1 cellular context compared by ENCODE assay signal in the genomic region with DNA sequence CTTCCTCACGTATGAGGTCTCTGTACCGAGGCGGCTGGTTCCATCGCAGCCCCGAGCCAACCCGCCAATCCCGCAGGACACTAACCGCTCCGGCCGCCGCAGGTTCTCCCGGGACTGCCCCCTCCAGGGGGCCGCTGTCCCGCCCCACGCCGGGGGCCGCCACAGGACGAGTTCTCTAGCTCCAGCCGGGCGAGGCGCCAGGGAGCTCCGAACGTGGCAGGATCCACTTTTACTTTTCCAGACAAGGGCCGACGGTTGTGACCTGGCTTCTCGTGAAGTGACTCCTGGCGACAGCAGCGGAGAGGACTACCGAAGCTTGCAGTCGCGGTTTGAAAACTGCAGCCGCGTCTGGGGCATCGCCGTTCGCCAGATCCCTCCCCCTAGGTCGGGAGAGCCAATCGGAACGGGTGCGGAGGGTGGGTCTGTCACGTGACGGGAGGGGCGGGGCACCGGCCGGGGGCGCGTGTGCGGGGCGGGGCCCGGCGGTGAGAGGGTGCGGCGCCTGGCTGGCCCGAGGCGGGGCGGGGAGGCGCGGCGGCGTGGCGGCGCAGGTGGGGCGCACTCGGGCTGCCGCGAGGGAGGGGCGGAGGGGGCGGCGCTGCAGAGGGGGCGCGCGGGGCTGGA.
TF ChIP-seq lines count a peak whose summit lies in the region.

A gene (minus strand): TSS at position 331 of the 624 bp plus-strand sequence. CDS start 8,195 bp downstream, outside the sequence.

TF ChIP-seq in GM12878, 131 proteins besides CTCF, POLR2A, EP300 and RAD21 (continued from another document and continues in another):
- TF ChIP-seq, protein P1, sequence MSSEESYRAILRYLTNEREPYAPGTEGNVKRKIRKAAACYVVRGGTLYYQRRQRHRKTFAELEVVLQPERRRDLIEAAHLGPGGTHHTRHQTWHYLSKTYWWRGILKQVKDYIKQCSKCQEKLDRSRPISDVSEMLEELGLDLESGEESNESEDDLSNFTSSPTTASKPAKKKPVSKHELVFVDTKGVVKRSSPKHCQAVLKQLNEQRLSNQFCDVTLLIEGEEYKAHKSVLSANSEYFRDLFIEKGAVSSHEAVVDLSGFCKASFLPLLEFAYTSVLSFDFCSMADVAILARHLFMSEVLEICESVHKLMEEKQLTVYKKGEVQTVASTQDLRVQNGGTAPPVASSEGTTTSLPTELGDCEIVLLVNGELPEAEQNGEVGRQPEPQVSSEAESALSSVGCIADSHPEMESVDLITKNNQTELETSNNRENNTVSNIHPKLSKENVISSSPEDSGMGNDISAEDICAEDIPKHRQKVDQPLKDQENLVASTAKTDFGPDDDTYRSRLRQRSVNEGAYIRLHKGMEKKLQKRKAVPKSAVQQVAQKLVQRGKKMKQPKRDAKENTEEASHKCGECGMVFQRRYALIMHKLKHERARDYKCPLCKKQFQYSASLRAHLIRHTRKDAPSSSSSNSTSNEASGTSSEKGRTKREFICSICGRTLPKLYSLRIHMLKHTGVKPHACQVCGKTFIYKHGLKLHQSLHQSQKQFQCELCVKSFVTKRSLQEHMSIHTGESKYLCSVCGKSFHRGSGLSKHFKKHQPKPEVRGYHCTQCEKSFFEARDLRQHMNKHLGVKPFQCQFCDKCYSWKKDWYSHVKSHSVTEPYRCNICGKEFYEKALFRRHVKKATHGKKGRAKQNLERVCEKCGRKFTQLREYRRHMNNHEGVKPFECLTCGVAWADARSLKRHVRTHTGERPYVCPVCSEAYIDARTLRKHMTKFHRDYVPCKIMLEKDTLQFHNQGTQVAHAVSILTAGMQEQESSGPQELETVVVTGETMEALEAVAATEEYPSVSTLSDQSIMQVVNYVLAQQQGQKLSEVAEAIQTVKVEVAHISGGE (CRISPR knock-in tag; IDR thresholded peaks at IDR 0.05): no peak
- TF ChIP-seq TCF7 (IDR thresholded peaks at IDR 0.05; ENCODE audit: borderline replicate concordance): no peak
- TF ChIP-seq, protein P2, sequence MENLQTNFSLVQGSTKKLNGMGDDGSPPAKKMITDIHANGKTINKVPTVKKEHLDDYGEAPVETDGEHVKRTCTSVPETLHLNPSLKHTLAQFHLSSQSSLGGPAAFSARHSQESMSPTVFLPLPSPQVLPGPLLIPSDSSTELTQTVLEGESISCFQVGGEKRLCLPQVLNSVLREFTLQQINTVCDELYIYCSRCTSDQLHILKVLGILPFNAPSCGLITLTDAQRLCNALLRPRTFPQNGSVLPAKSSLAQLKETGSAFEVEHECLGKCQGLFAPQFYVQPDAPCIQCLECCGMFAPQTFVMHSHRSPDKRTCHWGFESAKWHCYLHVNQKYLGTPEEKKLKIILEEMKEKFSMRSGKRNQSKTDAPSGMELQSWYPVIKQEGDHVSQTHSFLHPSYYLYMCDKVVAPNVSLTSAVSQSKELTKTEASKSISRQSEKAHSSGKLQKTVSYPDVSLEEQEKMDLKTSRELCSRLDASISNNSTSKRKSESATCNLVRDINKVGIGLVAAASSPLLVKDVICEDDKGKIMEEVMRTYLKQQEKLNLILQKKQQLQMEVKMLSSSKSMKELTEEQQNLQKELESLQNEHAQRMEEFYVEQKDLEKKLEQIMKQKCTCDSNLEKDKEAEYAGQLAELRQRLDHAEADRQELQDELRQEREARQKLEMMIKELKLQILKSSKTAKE (IDR thresholded peaks at IDR 0.05; ENCODE audit: low read depth, poor library complexity, severe bottlenecking): peak; percentile 15
- TF ChIP-seq IKZF1 (conservative IDR thresholded peaks at IDR 0.05): peak; percentile 68
- TF ChIP-seq TCF3 (IDR thresholded peaks at IDR 0.05; ENCODE audit: borderline replicate concordance, insufficient read depth, low read depth, low read length): peak; percentile 79; the same call in 1 of the 2 replicates
- peak; percentile 64; the same call in 1 of the 2 replicates for TF ChIP-seq RFX5 (IDR thresholded peaks at IDR 0.05; ENCODE audit: low read depth, low read length)
- TF ChIP-seq, protein P3, sequence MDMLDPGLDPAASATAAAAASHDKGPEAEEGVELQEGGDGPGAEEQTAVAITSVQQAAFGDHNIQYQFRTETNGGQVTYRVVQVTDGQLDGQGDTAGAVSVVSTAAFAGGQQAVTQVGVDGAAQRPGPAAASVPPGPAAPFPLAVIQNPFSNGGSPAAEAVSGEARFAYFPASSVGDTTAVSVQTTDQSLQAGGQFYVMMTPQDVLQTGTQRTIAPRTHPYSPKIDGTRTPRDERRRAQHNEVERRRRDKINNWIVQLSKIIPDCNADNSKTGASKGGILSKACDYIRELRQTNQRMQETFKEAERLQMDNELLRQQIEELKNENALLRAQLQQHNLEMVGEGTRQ (IDR thresholded peaks at IDR 0.05; ENCODE audit: borderline replicate concordance, low read depth, low read length): peak; percentile 72
- TF ChIP-seq, protein P4, sequence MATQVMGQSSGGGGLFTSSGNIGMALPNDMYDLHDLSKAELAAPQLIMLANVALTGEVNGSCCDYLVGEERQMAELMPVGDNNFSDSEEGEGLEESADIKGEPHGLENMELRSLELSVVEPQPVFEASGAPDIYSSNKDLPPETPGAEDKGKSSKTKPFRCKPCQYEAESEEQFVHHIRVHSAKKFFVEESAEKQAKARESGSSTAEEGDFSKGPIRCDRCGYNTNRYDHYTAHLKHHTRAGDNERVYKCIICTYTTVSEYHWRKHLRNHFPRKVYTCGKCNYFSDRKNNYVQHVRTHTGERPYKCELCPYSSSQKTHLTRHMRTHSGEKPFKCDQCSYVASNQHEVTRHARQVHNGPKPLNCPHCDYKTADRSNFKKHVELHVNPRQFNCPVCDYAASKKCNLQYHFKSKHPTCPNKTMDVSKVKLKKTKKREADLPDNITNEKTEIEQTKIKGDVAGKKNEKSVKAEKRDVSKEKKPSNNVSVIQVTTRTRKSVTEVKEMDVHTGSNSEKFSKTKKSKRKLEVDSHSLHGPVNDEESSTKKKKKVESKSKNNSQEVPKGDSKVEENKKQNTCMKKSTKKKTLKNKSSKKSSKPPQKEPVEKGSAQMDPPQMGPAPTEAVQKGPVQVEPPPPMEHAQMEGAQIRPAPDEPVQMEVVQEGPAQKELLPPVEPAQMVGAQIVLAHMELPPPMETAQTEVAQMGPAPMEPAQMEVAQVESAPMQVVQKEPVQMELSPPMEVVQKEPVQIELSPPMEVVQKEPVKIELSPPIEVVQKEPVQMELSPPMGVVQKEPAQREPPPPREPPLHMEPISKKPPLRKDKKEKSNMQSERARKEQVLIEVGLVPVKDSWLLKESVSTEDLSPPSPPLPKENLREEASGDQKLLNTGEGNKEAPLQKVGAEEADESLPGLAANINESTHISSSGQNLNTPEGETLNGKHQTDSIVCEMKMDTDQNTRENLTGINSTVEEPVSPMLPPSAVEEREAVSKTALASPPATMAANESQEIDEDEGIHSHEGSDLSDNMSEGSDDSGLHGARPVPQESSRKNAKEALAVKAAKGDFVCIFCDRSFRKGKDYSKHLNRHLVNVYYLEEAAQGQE (IDR thresholded peaks at IDR 0.05; ENCODE audit: low read depth, low read length): peak; percentile 62
- TF ChIP-seq, protein P5, sequence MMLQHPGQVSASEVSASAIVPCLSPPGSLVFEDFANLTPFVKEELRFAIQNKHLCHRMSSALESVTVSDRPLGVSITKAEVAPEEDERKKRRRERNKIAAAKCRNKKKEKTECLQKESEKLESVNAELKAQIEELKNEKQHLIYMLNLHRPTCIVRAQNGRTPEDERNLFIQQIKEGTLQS (IDR thresholded peaks at IDR 0.05; ENCODE audit: borderline replicate concordance, extremely low read depth, low read depth, low read length): peak; percentile 66; the same call in 1 of the 2 replicates
- no peak for TF ChIP-seq ZSCAN29 (IDR thresholded peaks at IDR 0.05)
- peak; percentile 96 for TF ChIP-seq POLR2AphosphoS2 (IDR thresholded peaks at IDR 0.05; ENCODE audit: low read depth, low read length)
- peak; percentile 57 for TF ChIP-seq NBN (IDR thresholded peaks at IDR 0.05)
- TF ChIP-seq CBX5 (IDR thresholded peaks at IDR 0.05; ENCODE audit: low read depth): peak; percentile 13; the same call in 1 of the 2 replicates
- TF ChIP-seq, protein P6, sequence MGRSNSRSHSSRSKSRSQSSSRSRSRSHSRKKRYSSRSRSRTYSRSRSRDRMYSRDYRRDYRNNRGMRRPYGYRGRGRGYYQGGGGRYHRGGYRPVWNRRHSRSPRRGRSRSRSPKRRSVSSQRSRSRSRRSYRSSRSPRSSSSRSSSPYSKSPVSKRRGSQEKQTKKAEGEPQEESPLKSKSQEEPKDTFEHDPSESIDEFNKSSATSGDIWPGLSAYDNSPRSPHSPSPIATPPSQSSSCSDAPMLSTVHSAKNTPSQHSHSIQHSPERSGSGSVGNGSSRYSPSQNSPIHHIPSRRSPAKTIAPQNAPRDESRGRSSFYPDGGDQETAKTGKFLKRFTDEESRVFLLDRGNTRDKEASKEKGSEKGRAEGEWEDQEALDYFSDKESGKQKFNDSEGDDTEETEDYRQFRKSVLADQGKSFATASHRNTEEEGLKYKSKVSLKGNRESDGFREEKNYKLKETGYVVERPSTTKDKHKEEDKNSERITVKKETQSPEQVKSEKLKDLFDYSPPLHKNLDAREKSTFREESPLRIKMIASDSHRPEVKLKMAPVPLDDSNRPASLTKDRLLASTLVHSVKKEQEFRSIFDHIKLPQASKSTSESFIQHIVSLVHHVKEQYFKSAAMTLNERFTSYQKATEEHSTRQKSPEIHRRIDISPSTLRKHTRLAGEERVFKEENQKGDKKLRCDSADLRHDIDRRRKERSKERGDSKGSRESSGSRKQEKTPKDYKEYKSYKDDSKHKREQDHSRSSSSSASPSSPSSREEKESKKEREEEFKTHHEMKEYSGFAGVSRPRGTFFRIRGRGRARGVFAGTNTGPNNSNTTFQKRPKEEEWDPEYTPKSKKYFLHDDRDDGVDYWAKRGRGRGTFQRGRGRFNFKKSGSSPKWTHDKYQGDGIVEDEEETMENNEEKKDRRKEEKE (IDR thresholded peaks at IDR 0.05): no peak
- TF ChIP-seq IRF4 (IDR thresholded peaks at IDR 0.05; ENCODE audit: low read depth, low read length): 0 out of 2 replicates have a peak, but pooled peaks have one; percentile 7
- TF ChIP-seq GATAD2B (conservative IDR thresholded peaks at IDR 0.05; ENCODE audit: low read depth): no peak; the same call in 1 of the 2 replicates
- TF ChIP-seq MYB (IDR thresholded peaks at IDR 0.05; ENCODE audit: borderline replicate concordance, low read depth, low read length): no peak
- TF ChIP-seq PAX5 (IDR thresholded peaks at IDR 0.05; ENCODE audit: borderline replicate concordance, low read depth, low read length): peak; percentile 45; the same call in 1 of the 2 replicates
- TF ChIP-seq, protein P7, sequence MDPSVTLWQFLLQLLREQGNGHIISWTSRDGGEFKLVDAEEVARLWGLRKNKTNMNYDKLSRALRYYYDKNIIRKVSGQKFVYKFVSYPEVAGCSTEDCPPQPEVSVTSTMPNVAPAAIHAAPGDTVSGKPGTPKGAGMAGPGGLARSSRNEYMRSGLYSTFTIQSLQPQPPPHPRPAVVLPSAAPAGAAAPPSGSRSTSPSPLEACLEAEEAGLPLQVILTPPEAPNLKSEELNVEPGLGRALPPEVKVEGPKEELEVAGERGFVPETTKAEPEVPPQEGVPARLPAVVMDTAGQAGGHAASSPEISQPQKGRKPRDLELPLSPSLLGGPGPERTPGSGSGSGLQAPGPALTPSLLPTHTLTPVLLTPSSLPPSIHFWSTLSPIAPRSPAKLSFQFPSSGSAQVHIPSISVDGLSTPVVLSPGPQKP (IDR thresholded peaks at IDR 0.05; ENCODE audit: low read depth, low read length): no peak
- TF ChIP-seq, protein P8, sequence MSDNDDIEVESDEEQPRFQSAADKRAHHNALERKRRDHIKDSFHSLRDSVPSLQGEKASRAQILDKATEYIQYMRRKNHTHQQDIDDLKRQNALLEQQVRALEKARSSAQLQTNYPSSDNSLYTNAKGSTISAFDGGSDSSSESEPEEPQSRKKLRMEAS (IDR thresholded peaks at IDR 0.05; ENCODE audit: low read depth, low read length): peak; percentile 67; the same call in 1 of the 2 replicates
- TF ChIP-seq EED (IDR thresholded peaks at IDR 0.05; ENCODE audit: low read depth): peak; percentile 37; the same call in 1 of the 2 replicates
- TF ChIP-seq BACH1 (IDR thresholded peaks at IDR 0.05; ENCODE audit: borderline replicate concordance): peak; percentile 53; the same call in 1 of the 2 replicates
- peak; percentile 69 for TF ChIP-seq TCF12 (IDR thresholded peaks at IDR 0.05; ENCODE audit: low read depth, low read length)
- 0 out of 2 replicates have a peak, but pooled peaks have one; percentile 3 for TF ChIP-seq SMC3 (IDR thresholded peaks at IDR 0.05; ENCODE audit: borderline replicate concordance, low read length)
- TF ChIP-seq CBFB (IDR thresholded peaks at IDR 0.05; ENCODE audit: low read depth): peak; percentile 95
- TF ChIP-seq SMARCA5 (IDR thresholded peaks at IDR 0.05): no peak
- peak; percentile 49; the same call in 1 of the 2 replicates for TF ChIP-seq MXI1 (IDR thresholded peaks at IDR 0.05; ENCODE audit: low read depth, low read length)
- TF ChIP-seq, protein P9, sequence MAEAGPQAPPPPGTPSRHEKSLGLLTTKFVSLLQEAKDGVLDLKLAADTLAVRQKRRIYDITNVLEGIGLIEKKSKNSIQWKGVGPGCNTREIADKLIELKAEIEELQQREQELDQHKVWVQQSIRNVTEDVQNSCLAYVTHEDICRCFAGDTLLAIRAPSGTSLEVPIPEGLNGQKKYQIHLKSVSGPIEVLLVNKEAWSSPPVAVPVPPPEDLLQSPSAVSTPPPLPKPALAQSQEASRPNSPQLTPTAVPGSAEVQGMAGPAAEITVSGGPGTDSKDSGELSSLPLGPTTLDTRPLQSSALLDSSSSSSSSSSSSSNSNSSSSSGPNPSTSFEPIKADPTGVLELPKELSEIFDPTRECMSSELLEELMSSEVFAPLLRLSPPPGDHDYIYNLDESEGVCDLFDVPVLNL (IDR thresholded peaks at IDR 0.05; ENCODE audit: low read depth, low read length): peak; percentile 62; the same call in 1 of the 2 replicates
- TF ChIP-seq POLR2AphosphoS5 (IDR thresholded peaks at IDR 0.05; ENCODE audit: low read length): peak; percentile 99
- TF ChIP-seq, protein P10, sequence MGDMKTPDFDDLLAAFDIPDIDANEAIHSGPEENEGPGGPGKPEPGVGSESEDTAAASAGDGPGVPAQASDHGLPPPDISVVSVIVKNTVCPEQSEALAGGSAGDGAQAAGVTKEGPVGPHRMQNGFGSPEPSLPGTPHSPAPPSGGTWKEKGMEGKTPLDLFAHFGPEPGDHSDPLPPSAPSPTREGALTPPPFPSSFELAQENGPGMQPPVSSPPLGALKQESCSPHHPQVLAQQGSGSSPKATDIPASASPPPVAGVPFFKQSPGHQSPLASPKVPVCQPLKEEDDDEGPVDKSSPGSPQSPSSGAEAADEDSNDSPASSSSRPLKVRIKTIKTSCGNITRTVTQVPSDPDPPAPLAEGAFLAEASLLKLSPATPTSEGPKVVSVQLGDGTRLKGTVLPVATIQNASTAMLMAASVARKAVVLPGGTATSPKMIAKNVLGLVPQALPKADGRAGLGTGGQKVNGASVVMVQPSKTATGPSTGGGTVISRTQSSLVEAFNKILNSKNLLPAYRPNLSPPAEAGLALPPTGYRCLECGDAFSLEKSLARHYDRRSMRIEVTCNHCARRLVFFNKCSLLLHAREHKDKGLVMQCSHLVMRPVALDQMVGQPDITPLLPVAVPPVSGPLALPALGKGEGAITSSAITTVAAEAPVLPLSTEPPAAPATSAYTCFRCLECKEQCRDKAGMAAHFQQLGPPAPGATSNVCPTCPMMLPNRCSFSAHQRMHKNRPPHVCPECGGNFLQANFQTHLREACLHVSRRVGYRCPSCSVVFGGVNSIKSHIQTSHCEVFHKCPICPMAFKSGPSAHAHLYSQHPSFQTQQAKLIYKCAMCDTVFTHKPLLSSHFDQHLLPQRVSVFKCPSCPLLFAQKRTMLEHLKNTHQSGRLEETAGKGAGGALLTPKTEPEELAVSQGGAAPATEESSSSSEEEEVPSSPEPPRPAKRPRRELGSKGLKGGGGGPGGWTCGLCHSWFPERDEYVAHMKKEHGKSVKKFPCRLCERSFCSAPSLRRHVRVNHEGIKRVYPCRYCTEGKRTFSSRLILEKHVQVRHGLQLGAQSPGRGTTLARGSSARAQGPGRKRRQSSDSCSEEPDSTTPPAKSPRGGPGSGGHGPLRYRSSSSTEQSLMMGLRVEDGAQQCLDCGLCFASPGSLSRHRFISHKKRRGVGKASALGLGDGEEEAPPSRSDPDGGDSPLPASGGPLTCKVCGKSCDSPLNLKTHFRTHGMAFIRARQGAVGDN (IDR thresholded peaks at IDR 0.05): peak; percentile 66
- 0 out of 2 replicates have a peak, but pooled peaks have one; percentile 58 for TF ChIP-seq CREB1 (IDR thresholded peaks at IDR 0.05; ENCODE audit: low read depth)
- TF ChIP-seq RUNX3 (IDR thresholded peaks at IDR 0.05; ENCODE audit: low read length): peak; percentile 88
